ENCODE assay signal across 1 cellular context in genomic region chr5:133370281-133370890, GRCh38.
TF ChIP-seq lines count a peak whose summit lies in the region.

No MANE protein-coding gene starts in this region.

TF ChIP-seq in WTC11, 78 proteins besides CTCF, POLR2A, EP300 and RAD21 (continued from another document):
- no peak for TF ChIP-seq ZBTB43 (CRISPR knock-in tag; IDR thresholded peaks at IDR 0.05)
- TF ChIP-seq ZNF281 (CRISPR knock-in tag; IDR thresholded peaks at IDR 0.05), result no peak
- no peak for TF ChIP-seq MXD4 (CRISPR knock-in tag; IDR thresholded peaks at IDR 0.05; ENCODE audit: borderline replicate concordance)
- TF ChIP-seq NR3C1 (CRISPR knock-in tag; conservative IDR thresholded peaks at IDR 0.05; ENCODE audit: low read depth), result no peak
- no peak for TF ChIP-seq GRHL2 (CRISPR knock-in tag; IDR thresholded peaks at IDR 0.05; ENCODE audit: insufficient replicate concordance, severe bottlenecking)
- no peak for TF ChIP-seq ARID4B (CRISPR knock-in tag; IDR thresholded peaks at IDR 0.05; ENCODE audit: borderline replicate concordance)
- no peak for TF ChIP-seq USF2 (CRISPR knock-in tag; IDR thresholded peaks at IDR 0.05)
- TF ChIP-seq ATF6 (CRISPR knock-in tag; IDR thresholded peaks at IDR 0.05), result no peak
- TF ChIP-seq TEAD4 (CRISPR knock-in tag; IDR thresholded peaks at IDR 0.05), result no peak
- no peak for TF ChIP-seq ERG (CRISPR knock-in tag; IDR thresholded peaks at IDR 0.05)
- TF ChIP-seq SMAD4 (CRISPR knock-in tag; IDR thresholded peaks at IDR 0.05), result no peak
- no peak for TF ChIP-seq ATF3 (CRISPR knock-in tag; conservative IDR thresholded peaks at IDR 0.05)
- TF ChIP-seq CBFB (CRISPR knock-in tag; IDR thresholded peaks at IDR 0.05; ENCODE audit: low read depth), result no peak
- TF ChIP-seq AFF4 (CRISPR knock-in tag; IDR thresholded peaks at IDR 0.05; ENCODE audit: borderline replicate concordance), result no peak
- no peak for TF ChIP-seq ATF2 (CRISPR knock-in tag; IDR thresholded peaks at IDR 0.05; ENCODE audit: borderline replicate concordance, low read depth)
